ENCODE assay signal across 23 cellular contexts in genomic region chr15:88799341-88799740, GRCh38. TPM values are rescaled to one million over a fixed set of nuclear protein-coding genes. Genes with fewer than 3 reads are reported as not detected.
DNase-seq lines count a peak whose midpoint lies in the region; ATAC-seq, FAIRE-seq and TF ChIP-seq lines count a peak whose summit lies in the region.
"Had no signal": no experiment of that assay in that cellular context is flagged by ENCODE, and none has a peak within 500 bp of the region (broad histone marks: within the 10 kb centered on the region; RNA-seq: fewer than 3 reads in every experiment).

No MANE protein-coding gene starts in this region.

- RAD21 ChIA-PET in HCT116 (lab: Charles Lee; ENCODE audit: low non-redundant PET in 1 of 2, low total read pairs in 2 of 2, uncharacterized antibody in 2 of 2, unreplicated experiment in 2 of 2), result no interaction called here

- ATAC-seq in HCT116, result no peak
- ATAC-seq in RWPE2 (ENCODE audit: low read depth), result no peak
- ATAC-seq in HG03460 (IDR thresholded peaks at IDR 0.05; ENCODE audit: unreplicated experiment), result no peak
- ATAC-seq: GM12878 had no signal

- no TSS peak for BruUV-seq in HCT116 (replicated peaks; lab: Mats Ljungman, UMichigan)

- no peaks in the 10 kb centered on the region for H3K9me3 ChIP-seq in HCT116 (ENCODE audit: control insufficient read depth in 1 of 2, insufficient read depth in 1 of 2, low read depth in 1 of 2, low read length in 2 of 2)
- no peaks in the 10 kb centered on the region for H3K9me3 ChIP-seq in RWPE2 (ENCODE audit: severe bottlenecking)
- no peaks in the 10 kb centered on the region for H3K9me3 ChIP-seq in hepatocyte (ENCODE audit: low read depth)
- H3K9me3 ChIP-seq: A549, BE2C had no signal

- CTCF ChIA-PET in HCT116 (lab: Charles Lee), result interaction anchor here (1.1 to 1.6 kb wide), 2 partner anchors 35 to 142 kb away, joined by 3 read pairs; no protein-coding TSS in a partner anchor

- POLR2A ChIA-PET in HCT116 (lab: Charles Lee), result interaction anchor here (1.1 kb wide), 1 partner anchor 27 kb away, joined by 3 read pairs; no protein-coding TSS in a partner anchor

- no peaks in the 10 kb centered on the region for H3K36me3 ChIP-seq in HCT116 (ENCODE audit: control insufficient read depth in 1 of 2, insufficient read depth in 2 of 2, low read length in 2 of 2)
- H3K36me3 ChIP-seq in RWPE2 (ENCODE audit: low read depth), result no peaks in the 10 kb centered on the region
- no peaks in the 10 kb centered on the region for H3K36me3 ChIP-seq in H7 (replicated peaks; ENCODE audit: control insufficient read depth, insufficient read depth, low read length)
- H3K36me3 ChIP-seq in hepatocyte (replicated peaks; ENCODE audit: insufficient read depth, low read depth), result no peaks in the 10 kb centered on the region
- H3K36me3 ChIP-seq: BE2C; BLaER1 treated with 17β-estradiol and CSF1 and Interleukin-3, amounts not matched to agents 10 nM and 100 nM had no signal

- H3K9me2 ChIP-seq in HCT116 (ENCODE audit: insufficient read depth) (no peaks in the 10 kb centered on the region), hepatocyte (replicated peaks; ENCODE audit: insufficient read depth) (no peaks in the 10 kb centered on the region)

- H4K20me1 ChIP-seq in HCT116 (ENCODE audit: insufficient read depth), result no peaks in the 10 kb centered on the region
- H4K20me1 ChIP-seq in hepatocyte (ENCODE audit: insufficient read depth, poor library complexity, severe bottlenecking), result no peaks in the 10 kb centered on the region
- H4K20me1 ChIP-seq: BLaER1 treated with 17β-estradiol and CSF1 and Interleukin-3, amounts not matched to agents 10 nM and 100 nM had no signal

- H3K9ac ChIP-seq in HCT116 (ENCODE audit: low read length), result no peak overlapping the region
- H3K9ac ChIP-seq: BLaER1 treated with 17β-estradiol and CSF1 and Interleukin-3, amounts not matched to agents 10 nM and 100 nM; GM23248 had no signal

- H3K4me2 ChIP-seq in HCT116 (ENCODE audit: low read length) (0 out of 2 replicates have a peak overlapping the region, but pooled peaks have one; percentile 25), hepatocyte (no peak overlapping the region)
- H3K4me2 ChIP-seq: A549; BLaER1 treated with 17β-estradiol and CSF1 and Interleukin-3, amounts not matched to agents 10 nM and 100 nM had no signal

- H3K27ac ChIP-seq in HCT116 (ENCODE audit: low read depth, low read length) (no peak overlapping the region), RWPE2 (ENCODE audit: poor library complexity, severe bottlenecking) (peak overlapping the region; percentile 22), hepatocyte (no peak overlapping the region)
- H3K27ac ChIP-seq: A549; BLaER1 treated with 17β-estradiol and CSF1 and Interleukin-3, amounts not matched to agents 10 nM and 100 nM; GM23248 had no signal

- H2AFZ ChIP-seq in HCT116 (ENCODE audit: low read depth, low read length, poor library complexity, severe bottlenecking), result no peak overlapping the region
- no peak overlapping the region for H2AFZ ChIP-seq in hepatocyte
- H2AFZ ChIP-seq: GM23248 had no signal

- H3K4me1 ChIP-seq in HCT116 (ENCODE audit: control insufficient read depth in 1 of 2, insufficient read depth in 2 of 2, low read length in 2 of 2), result peaks cover 0 to 9% of the 10 kb centered on the region in 2 experiments; a peak in 2 of 4 replicates
- H3K4me1 ChIP-seq in RWPE2 (ENCODE audit: insufficient read depth, poor library complexity, severe bottlenecking), result peaks cover 12% of the 10 kb centered on the region
- H3K4me1 ChIP-seq in hepatocyte (ENCODE audit: insufficient read depth), result no peaks in the 10 kb centered on the region
- H3K4me1 ChIP-seq: BE2C had no signal

- intact Hi-C loops in HCT116 (cut with micrococcal nuclease), result no loop called here

- DNase-seq in HCT116 (ENCODE audit: low read depth, low spot score) (no peak), RWPE2 (ENCODE audit: low spot score) (no peak), kidney tubule cell (ENCODE audit: low spot score) (peak; percentile 12), urothelium cell line (ENCODE audit: low spot score) (no peak), H7 (no peak), hepatocyte (ENCODE audit: low spot score) (no peak)
- DNase-seq: 8988T; AML-193; BE2C; CD4-positive, alpha-beta T cell; CD8-positive, alpha-beta memory T cell; DMS 273 treated with DMSO at 0.1 percent for 48 hours; DMS79; GDM1; H9 had no signal

- no peak for TF ChIP-seq CTCF in HCT116 (IDR thresholded peaks at IDR 0.05 in 2 of 3, conservative IDR thresholded peaks at IDR 0.05 in 1 of 3; ENCODE audit: borderline replicate concordance in 1 of 3, insufficient read depth in 1 of 3, low read depth in 2 of 3, low read length in 2 of 3)
- no peak for TF ChIP-seq CTCF in RWPE2 (IDR thresholded peaks at IDR 0.05; ENCODE audit: poor library complexity, severe bottlenecking)
- no peak for TF ChIP-seq CTCF in hepatocyte (IDR thresholded peaks at IDR 0.05; ENCODE audit: poor library complexity)

- TF ChIP-seq POLR2A in HCT116 (IDR thresholded peaks at IDR 0.05; ENCODE audit: borderline replicate concordance, extremely low read depth, insufficient read depth, insufficient read length), result no peak

- H3K79me2 ChIP-seq in HCT116 (ENCODE audit: insufficient read depth, low read length), result no peaks in the 10 kb centered on the region
- no peaks in the 10 kb centered on the region for H3K79me2 ChIP-seq in hepatocyte

- no peak for TF ChIP-seq RAD21 in HCT116 (IDR thresholded peaks at IDR 0.05; ENCODE audit: low read depth)

- no peak overlapping the region for H3K4me3 ChIP-seq in HCT116 (replicated peaks in 1 of 2; ENCODE audit: low read depth in 1 of 2, low read length in 2 of 2)
- no peak overlapping the region for H3K4me3 ChIP-seq in RWPE2 (ENCODE audit: severe bottlenecking)
- no peak overlapping the region for H3K4me3 ChIP-seq in H7 (ENCODE audit: insufficient read depth, low read depth, low read length)
- H3K4me3 ChIP-seq in hepatocyte, result no peak overlapping the region
- H3K4me3 ChIP-seq: A549; BLaER1 treated with 17β-estradiol and CSF1 and Interleukin-3, amounts not matched to agents 10 nM and 100 nM; GM12878; GM23248 had no signal

- H3K27me3 ChIP-seq in HCT116 (ENCODE audit: insufficient read depth, low read length) (no peaks in the 10 kb centered on the region), RWPE2 (ENCODE audit: insufficient read depth, poor library complexity, severe bottlenecking) (peaks cover 24% of the 10 kb centered on the region), H7 (ENCODE audit: control insufficient read depth, insufficient read depth, low read length) (peaks cover 39% of the 10 kb centered on the region), hepatocyte (peaks cover 62% of the 10 kb centered on the region)

- peak; percentile 80 for FAIRE-seq in urothelium cell line (lab: Jason Lieb, UNC)
- FAIRE-seq: A549, D721Med, GM12878, H1 had no signal

- 90% methylated on average over 4 of the region's 4 CpGs for WGBS in hepatocyte (ENCODE audit: low lambda C conversion rate, missing lambda C conversion rate)

TF ChIP-seq in HCT116, 20 proteins besides CTCF, POLR2A, EP300 and RAD21:
- TF ChIP-seq, protein P1, sequence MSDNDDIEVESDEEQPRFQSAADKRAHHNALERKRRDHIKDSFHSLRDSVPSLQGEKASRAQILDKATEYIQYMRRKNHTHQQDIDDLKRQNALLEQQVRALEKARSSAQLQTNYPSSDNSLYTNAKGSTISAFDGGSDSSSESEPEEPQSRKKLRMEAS (IDR thresholded peaks at IDR 0.05), result no peak
- TF ChIP-seq EZH2 (IDR thresholded peaks at IDR 0.05) (no peak), POLR2AphosphoS5 (IDR thresholded peaks at IDR 0.05; ENCODE audit: low read depth, low read length) (no peak), CEBPB (IDR thresholded peaks at IDR 0.05; ENCODE audit: low read depth) (no peak), FOSL1 (IDR thresholded peaks at IDR 0.05; ENCODE audit: low read depth) (no peak)
- TF ChIP-seq, protein P2, sequence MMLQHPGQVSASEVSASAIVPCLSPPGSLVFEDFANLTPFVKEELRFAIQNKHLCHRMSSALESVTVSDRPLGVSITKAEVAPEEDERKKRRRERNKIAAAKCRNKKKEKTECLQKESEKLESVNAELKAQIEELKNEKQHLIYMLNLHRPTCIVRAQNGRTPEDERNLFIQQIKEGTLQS (IDR thresholded peaks at IDR 0.05), result no peak

RNA-seq across cellular contexts. Expression of gene ACAN, which starts 3.9 kb away (rescaled TPM):
- total RNA-seq in HCT116 (2021; ENCODE audit: unreplicated experiment) (not detected), hepatocyte (0.16 and 0.20 TPM in 2 replicates)
- polyA plus RNA-seq in HCT116 (2012), result 0.01 TPM in 1 of 2 replicates, not detected in the other
- total RNA-seq in H7 (2014; rRNA removed; shearing (Covaris generic)), result 0.33 and 0.59 TPM in 2 replicates
- 0.13 and 0.34 TPM in 2 replicates for polyA plus RNA-seq in hepatocyte
- total RNA-seq: CD4-positive, alpha-beta T cell; CD8-positive, alpha-beta memory T cell; GM12878; GM23248 had no signal
- polyA plus RNA-seq: CD14-positive monocyte; CD8-positive, alpha-beta memory T cell; GM12878; GM23248 had no signal
